Comparison of ENCODE assay signal across 11 cellular contexts in the genomic region with DNA sequence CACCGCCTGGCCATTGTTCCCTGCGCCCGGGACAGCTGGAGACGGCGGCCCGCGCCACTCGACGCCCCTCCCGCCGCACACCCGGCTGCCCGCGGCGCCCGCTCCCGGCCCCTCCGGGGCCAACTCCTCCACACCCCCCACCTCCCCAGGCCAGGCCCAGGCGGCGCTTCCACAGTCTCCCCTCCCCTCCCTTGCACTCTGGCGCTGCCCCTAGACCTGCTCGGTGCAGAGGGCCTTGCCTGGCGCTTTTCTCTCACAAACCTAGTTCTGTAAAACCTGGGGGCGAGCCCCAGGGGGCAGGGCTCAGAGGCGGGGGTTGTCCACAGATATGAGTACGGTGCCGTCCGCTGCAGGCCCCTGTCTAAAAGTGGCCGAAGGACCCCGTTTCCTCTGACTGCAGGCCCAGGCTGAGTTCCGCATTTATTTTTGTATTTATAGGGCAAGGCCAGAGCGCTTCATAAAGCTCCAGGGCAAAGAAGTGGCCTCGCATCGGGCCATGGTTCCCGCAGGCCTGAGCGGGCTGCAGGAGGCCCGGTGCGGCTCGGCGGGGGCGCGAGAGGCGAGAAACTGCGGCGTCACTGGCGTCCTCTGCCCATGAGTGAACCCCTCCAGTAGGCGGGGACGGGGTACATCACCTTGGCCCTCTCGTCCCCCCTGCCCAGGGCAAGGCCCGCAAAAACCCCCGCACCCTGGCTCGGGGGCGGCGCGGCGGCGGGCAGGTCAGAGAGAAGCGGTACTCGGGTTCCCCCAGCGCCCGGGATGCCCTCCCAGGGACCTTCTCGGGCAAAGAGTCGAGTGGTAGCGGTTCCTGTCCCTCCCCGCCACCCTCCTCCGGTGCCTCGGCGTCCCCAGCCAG.
DNase-seq lines count a peak whose midpoint lies in the region; ATAC-seq and TF ChIP-seq lines count a peak whose summit lies in the region.
"Had no signal": no experiment of that assay in that cellular context is flagged by ENCODE, and none has a peak within 500 bp of the region (broad histone marks: within the 10 kb centered on the region; RNA-seq: fewer than 3 reads in every experiment).

No MANE protein-coding gene starts in this region.

- H3K36me3 ChIP-seq in psoas muscle (ENCODE audit: insufficient read depth in 1 of 2, low read depth in 1 of 2): no peaks in the 10 kb centered on the region
- H3K36me3 ChIP-seq in BE2C: no peaks in the 10 kb centered on the region
- H3K36me3 ChIP-seq: lower lobe of right lung had no signal

- peaks cover 24% of the 10 kb centered on the region for H3K4me1 Mint-ChIP-seq in CD4-positive, alpha-beta T cell (ENCODE audit: low read depth)
- H3K4me1 Mint-ChIP-seq in WTC11: peaks cover 4% of the 10 kb centered on the region
- H3K4me1 Mint-ChIP-seq in naive thymus-derived CD8-positive, alpha-beta T cell: peaks cover 7 to 26% (median 20%) of the 10 kb centered on the region in 4 donors

- peaks cover 64% of the 10 kb centered on the region for H3K27me3 ChIP-seq in CD4-positive, alpha-beta T cell (ENCODE audit: control insufficient read depth, insufficient read depth, low read length)
- H3K27me3 ChIP-seq in psoas muscle (ENCODE audit: insufficient read depth in 3 of 3, low read length in 2 of 3): peaks cover 0 to 70% (median 27%) of the 10 kb centered on the region in 3 donors
- H3K27me3 ChIP-seq in BE2C: peaks cover 24% of the 10 kb centered on the region

- H3K27me3 Mint-ChIP-seq in CD4-positive, alpha-beta T cell: peaks cover 54% of the 10 kb centered on the region
- peaks cover 73% of the 10 kb centered on the region for H3K27me3 Mint-ChIP-seq in WTC11 (ENCODE audit: low read depth)
- peaks cover 18 to 42% (median 31%) of the 10 kb centered on the region in 5 donors for H3K27me3 Mint-ChIP-seq in naive thymus-derived CD8-positive, alpha-beta T cell

- no peak overlapping the region for H3K4me3 ChIP-seq in psoas muscle
- H3K4me3 ChIP-seq in BE2C (ENCODE audit: low read depth, low read length): no peak overlapping the region

- CTCF ChIA-PET in CD4-positive, alpha-beta T cell (lab: Charles Lee): no interaction called here
- CTCF ChIA-PET in WTC11 (lab: Charles Lee): no interaction called here

- DNase-seq in CD4-positive, alpha-beta T cell: peak in 1 of 10 experiments; percentile 32
- DNase-seq in DMS79 treated with DMSO at 0.1 percent for 48 hours (lab: John Stamatoyannopoulos, UW) (peak; percentile 60), WTC11 (ENCODE audit: low spot score) (peak; percentile 24), psoas muscle (no peak), HuH-7 (ENCODE audit: low spot score) (no peak), GM10266 (ENCODE audit: extremely low spot score) (no peak), BE2C (no peak)
- no peak for DNase-seq in naive thymus-derived CD8-positive, alpha-beta T cell
- DNase-seq: activated CD8-positive, alpha-beta T cell treated with anti-CD3 and anti-CD28 coated beads for 36 hours; lower lobe of right lung had no signal

- no peaks in the 10 kb centered on the region for H3K9me3 ChIP-seq in CD4-positive, alpha-beta T cell (ENCODE audit: control insufficient read depth, low read length)
- no peaks in the 10 kb centered on the region for H3K9me3 ChIP-seq in psoas muscle
- H3K9me3 ChIP-seq in BE2C: no peaks in the 10 kb centered on the region
- H3K9me3 ChIP-seq: lower lobe of right lung had no signal

- peak overlapping the region; percentile 45 for H3K4me3 Mint-ChIP-seq in CD4-positive, alpha-beta T cell
- peak overlapping the region; percentile 49 for H3K4me3 Mint-ChIP-seq in WTC11
- H3K4me3 Mint-ChIP-seq in naive thymus-derived CD8-positive, alpha-beta T cell: peak overlapping the region in 8 of 10 donors; percentile 7 to 70 (median 52)

- POLR2A ChIA-PET in CD4-positive, alpha-beta T cell (lab: Charles Lee): no interaction called here
- POLR2A ChIA-PET in WTC11 (lab: Charles Lee): no interaction called here
- POLR2A ChIA-PET in naive thymus-derived CD8-positive, alpha-beta T cell (lab: Charles Lee): no interaction called here

- H3K4me1 ChIP-seq in psoas muscle: peaks cover 9% of the 10 kb centered on the region
- no peaks in the 10 kb centered on the region for H3K4me1 ChIP-seq in BE2C

- H3K9me3 Mint-ChIP-seq in CD4-positive, alpha-beta T cell: peaks cover 2% of the 10 kb centered on the region
- 0 out of 2 replicates have a peak, but pooled peaks cover 3% of the 10 kb centered on the region for H3K9me3 Mint-ChIP-seq in WTC11
- H3K9me3 Mint-ChIP-seq in naive thymus-derived CD8-positive, alpha-beta T cell: peaks cover 0 to 5% (median 3%) of the 10 kb centered on the region in 9 donors
- H3K9me3 Mint-ChIP-seq: T-helper 2 cell treated with Interferon-gamma antibody and Interleukin-4, amounts not matched to agents 5 μg/mL and 100 μg/mL, for 36 hours had no signal

- no peak overlapping the region for H3K27ac Mint-ChIP-seq in CD4-positive, alpha-beta T cell
- no peak overlapping the region for H3K27ac Mint-ChIP-seq in WTC11
- H3K27ac Mint-ChIP-seq in naive thymus-derived CD8-positive, alpha-beta T cell: peak overlapping the region in 1 of 10 donors; percentile 18
- H3K27ac Mint-ChIP-seq: activated CD8-positive, alpha-beta T cell treated with anti-CD3 and anti-CD28 coated beads for 36 hours; T-helper 2 cell treated with Interferon-gamma antibody and Interleukin-4, amounts not matched to agents 5 μg/mL and 100 μg/mL, for 36 hours had no signal

- 2 to 6% (median 4%) methylated on average over 46 to 68 of the region's 68 CpGs for WGBS in psoas muscle, 3 donors

- H3K27ac ChIP-seq in CD4-positive, alpha-beta T cell (ENCODE audit: low read depth, low read length): no peak overlapping the region
- no peak overlapping the region for H3K27ac ChIP-seq in psoas muscle
- H3K27ac ChIP-seq: lower lobe of right lung had no signal

- H3K36me3 Mint-ChIP-seq in CD4-positive, alpha-beta T cell (ENCODE audit: low read depth): no peaks in the 10 kb centered on the region
- H3K36me3 Mint-ChIP-seq in WTC11: 0 out of 2 replicates have a peak, but pooled peaks cover 2% of the 10 kb centered on the region
- H3K36me3 Mint-ChIP-seq in naive thymus-derived CD8-positive, alpha-beta T cell: peaks cover 0 to 4% (median 0%) of the 10 kb centered on the region in 3 donors

- TF ChIP-seq CTCF in CD4-positive, alpha-beta T cell (IDR thresholded peaks at IDR 0.05): no peak
- TF ChIP-seq CTCF in WTC11 (IDR thresholded peaks at IDR 0.05) (no peak), psoas muscle (IDR thresholded peaks at IDR 0.05) (no peak), GM10266 (IDR thresholded peaks at IDR 0.05; ENCODE audit: control insufficient read depth, insufficient read depth, low read depth, missing control alignments) (no peak), BE2C (IDR thresholded peaks at IDR 0.05; ENCODE audit: low read depth, low read length) (no peak)

- intact Hi-C loops in CD4-positive, alpha-beta T cell (cut with DNase I, micrococcal nuclease): no loop called here
- intact Hi-C loops in psoas muscle (cut with DNase I): no loop called here

- no peak for ATAC-seq in CD4-positive, alpha-beta T cell (ENCODE audit: poor library complexity)
- 0 out of 2 replicates have a peak, but pooled peaks have one; percentile 2 for ATAC-seq in WTC11
- no peak for ATAC-seq in naive thymus-derived CD8-positive, alpha-beta T cell
- ATAC-seq in psoas muscle: no peak
- ATAC-seq: activated CD8-positive, alpha-beta T cell treated with anti-CD3 and anti-CD28 coated beads for 36 hours had no signal

TF ChIP-seq in WTC11, 78 proteins besides CTCF, POLR2A, EP300 and RAD21 (continues in another document):
- 0 out of 2 replicates have a peak, but pooled peaks have one; percentile 4 for TF ChIP-seq ZNF263 (CRISPR knock-in tag; IDR thresholded peaks at IDR 0.05; ENCODE audit: low read depth)
- TF ChIP-seq TCF7 (CRISPR knock-in tag; IDR thresholded peaks at IDR 0.05; ENCODE audit: low read depth): no peak
- no peak for TF ChIP-seq RELA (CRISPR knock-in tag; IDR thresholded peaks at IDR 0.05; ENCODE audit: borderline replicate concordance)
- TF ChIP-seq, protein P1, sequence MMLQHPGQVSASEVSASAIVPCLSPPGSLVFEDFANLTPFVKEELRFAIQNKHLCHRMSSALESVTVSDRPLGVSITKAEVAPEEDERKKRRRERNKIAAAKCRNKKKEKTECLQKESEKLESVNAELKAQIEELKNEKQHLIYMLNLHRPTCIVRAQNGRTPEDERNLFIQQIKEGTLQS (CRISPR knock-in tag; conservative IDR thresholded peaks at IDR 0.05): no peak
- TF ChIP-seq, protein P2, sequence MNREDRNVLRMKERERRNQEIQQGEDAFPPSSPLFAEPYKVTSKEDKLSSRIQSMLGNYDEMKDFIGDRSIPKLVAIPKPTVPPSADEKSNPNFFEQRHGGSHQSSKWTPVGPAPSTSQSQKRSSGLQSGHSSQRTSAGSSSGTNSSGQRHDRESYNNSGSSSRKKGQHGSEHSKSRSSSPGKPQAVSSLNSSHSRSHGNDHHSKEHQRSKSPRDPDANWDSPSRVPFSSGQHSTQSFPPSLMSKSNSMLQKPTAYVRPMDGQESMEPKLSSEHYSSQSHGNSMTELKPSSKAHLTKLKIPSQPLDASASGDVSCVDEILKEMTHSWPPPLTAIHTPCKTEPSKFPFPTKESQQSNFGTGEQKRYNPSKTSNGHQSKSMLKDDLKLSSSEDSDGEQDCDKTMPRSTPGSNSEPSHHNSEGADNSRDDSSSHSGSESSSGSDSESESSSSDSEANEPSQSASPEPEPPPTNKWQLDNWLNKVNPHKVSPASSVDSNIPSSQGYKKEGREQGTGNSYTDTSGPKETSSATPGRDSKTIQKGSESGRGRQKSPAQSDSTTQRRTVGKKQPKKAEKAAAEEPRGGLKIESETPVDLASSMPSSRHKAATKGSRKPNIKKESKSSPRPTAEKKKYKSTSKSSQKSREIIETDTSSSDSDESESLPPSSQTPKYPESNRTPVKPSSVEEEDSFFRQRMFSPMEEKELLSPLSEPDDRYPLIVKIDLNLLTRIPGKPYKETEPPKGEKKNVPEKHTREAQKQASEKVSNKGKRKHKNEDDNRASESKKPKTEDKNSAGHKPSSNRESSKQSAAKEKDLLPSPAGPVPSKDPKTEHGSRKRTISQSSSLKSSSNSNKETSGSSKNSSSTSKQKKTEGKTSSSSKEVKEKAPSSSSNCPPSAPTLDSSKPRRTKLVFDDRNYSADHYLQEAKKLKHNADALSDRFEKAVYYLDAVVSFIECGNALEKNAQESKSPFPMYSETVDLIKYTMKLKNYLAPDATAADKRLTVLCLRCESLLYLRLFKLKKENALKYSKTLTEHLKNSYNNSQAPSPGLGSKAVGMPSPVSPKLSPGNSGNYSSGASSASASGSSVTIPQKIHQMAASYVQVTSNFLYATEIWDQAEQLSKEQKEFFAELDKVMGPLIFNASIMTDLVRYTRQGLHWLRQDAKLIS (CRISPR knock-in tag; IDR thresholded peaks at IDR 0.05; ENCODE audit: borderline replicate concordance): no peak
- no peak for TF ChIP-seq FOXK1 (CRISPR knock-in tag; IDR thresholded peaks at IDR 0.05)
- TF ChIP-seq TEAD1 (CRISPR knock-in tag; IDR thresholded peaks at IDR 0.05): no peak

Comparison
In these comparisons a context has a peak if more than half of its experiments do, and no peak if none do; other contexts are left out.
1. DNase-seq: peak in DMS79 treated with DMSO at 0.1 percent for 48 hours (single experiment) and WTC11 (single experiment); none in naive thymus-derived CD8-positive, alpha-beta T cell (0 of 10), psoas muscle (0 of 2), HuH-7 (single experiment), GM10266 (single experiment) and BE2C (single experiment).
2. Peak in every context shown above with its lines, with median percentiles within 50 percentile points of each other: H3K4me3 Mint-ChIP-seq.